8 cellular contexts compared by ENCODE assay signal in genomic region chr19:6481541-6482342, GRCh38. TPM values are rescaled to one million over a fixed set of nuclear protein-coding genes. Genes with fewer than 3 reads are reported as not detected.
A peak's percentile ranks its signal among the peaks of the same experiment; 100 is the strongest.
DNase-seq lines count a peak whose midpoint lies in the region; ATAC-seq, FAIRE-seq and TF ChIP-seq lines count a peak whose summit lies in the region.

Gene DENND1C (minus strand): TSS chr19:6481787. CDS start chr19:6481695, 92 bp downstream.

- DNase-seq in GM18507 (ENCODE audit: extremely low spot score, insufficient read length, low read depth) (no peak), WERI-Rb-1 (peak; percentile 60), caudate nucleus (lab: John Stamatoyannopoulos, UW) (peak in 34 of 61 donors; percentile 6 to 51 (median 28)), stomach (peak; percentile 52), D341Med (ENCODE audit: low spot score) (no peak), NCI-H446 (lab: John Stamatoyannopoulos, UW) (no peak)

- peak; percentile 54 for ATAC-seq in HG03442 (IDR thresholded peaks at IDR 0.05; ENCODE audit: unreplicated experiment)

- H3K4me1 ChIP-seq in mononuclear cell (ENCODE audit: insufficient read depth, low read length), result peaks cover 31% of the 10 kb centered on the region
- H3K4me1 ChIP-seq in stomach, result peaks cover 0 to 4% (median 3%) of the 10 kb centered on the region in 4 donors

- TF ChIP-seq CTCF in WERI-Rb-1 (IDR thresholded peaks at IDR 0.05; ENCODE audit: low read depth, low read length) (peak; percentile 66), stomach (IDR thresholded peaks at IDR 0.05) (peak in 4 of 7 experiments; percentile 16 to 37 (median 26))

- intact Hi-C loops in stomach (cut with DNase I; ENCODE audit: low total_unique reads), result no loop called here

- FAIRE-seq in GM18507 (lab: Jason Lieb, UNC), result peak; percentile 89

- H3K36me3 ChIP-seq in WERI-Rb-1 (no peaks in the 10 kb centered on the region), stomach (no peaks in the 10 kb centered on the region)

- H3K27ac ChIP-seq in WERI-Rb-1 (no peak within 1 kb of the TSS), caudate nucleus (ENCODE audit: low read depth, low read length) (peak within 1 kb of the TSS; percentile 0), stomach (peak within 1 kb of the TSS; percentile 38 to 80 (median 64))

- TF ChIP-seq POLR2A in stomach (IDR thresholded peaks at IDR 0.05), result no peak

- WGBS in stomach, 5 donors, result 31 to 51% (median 33%) methylated on average over 15 to 24 of the region's 24 CpGs

- no peak for TF ChIP-seq EP300 in stomach (IDR thresholded peaks at IDR 0.05)

- H3K27me3 ChIP-seq in WERI-Rb-1 (ENCODE audit: insufficient read depth, low read depth, severe bottlenecking) (no peaks in the 10 kb centered on the region), mononuclear cell (ENCODE audit: insufficient read depth, low read length) (no peaks in the 10 kb centered on the region), stomach (peaks cover 0 to 47% (median 4%) of the 10 kb centered on the region in 3 donors)

- H3K4me3 ChIP-seq in WERI-Rb-1 (ENCODE audit: low read depth, low read length) (no peak within 1 kb of the TSS), mononuclear cell (ENCODE audit: low read length) (peak within 1 kb of the TSS; percentile 72), stomach (peak within 1 kb of the TSS; percentile 11 to 39 (median 38))

- H3K9me3 ChIP-seq in WERI-Rb-1 (ENCODE audit: severe bottlenecking), result no peaks in the 10 kb centered on the region
- no peaks in the 10 kb centered on the region for H3K9me3 ChIP-seq in mononuclear cell (ENCODE audit: low read depth, low read length)
- H3K9me3 ChIP-seq in stomach, result no peaks in the 10 kb centered on the region

RNA-seq across cellular contexts. Expression of gene DENND1C, which starts in this region (rescaled TPM):
- total RNA-seq in mononuclear cell, result 23.9 TPM
- 10 to 100 TPM in 1 of 5 donors, 1 to 10 TPM in 2, under 1 TPM in 2; 0.45 to 15.2 (median 1.1) TPM for total RNA-seq in stomach
- polyA plus RNA-seq in stomach, result 1 to 10 TPM; 2.5 to 3.1 (median 2.9) TPM

Comparison
In these comparisons a context has a peak if more than half of its experiments do, and no peak if none do; other contexts are left out.
1. DNase-seq: peak in WERI-Rb-1 (single experiment), caudate nucleus (34 of 61) and stomach (single experiment); none in GM18507 (single experiment), D341Med (single experiment) and NCI-H446 (0 of 2).